ENCODE assay signal across 14 cellular contexts in genomic region chr18:3323900-3324299, GRCh38.
DNase-seq lines count a peak whose midpoint lies in the region; ATAC-seq, FAIRE-seq and TF ChIP-seq lines count a peak whose summit lies in the region.
"Had no signal": no experiment of that assay in that cellular context is flagged by ENCODE, and none has a peak within 500 bp of the region (broad histone marks: within the 10 kb centered on the region; RNA-seq: fewer than 3 reads in every experiment).

No MANE protein-coding gene starts in this region.

- no peak overlapping the region for H3K27ac Mint-ChIP-seq in endodermal cell
- H3K27ac Mint-ChIP-seq: CD4-positive, alpha-beta T cell; GM23338 had no signal

- H3K27me3 Mint-ChIP-seq in endodermal cell (ENCODE audit: insufficient read depth): no peaks in the 10 kb centered on the region

- no peaks in the 10 kb centered on the region for H3K9me3 Mint-ChIP-seq in endodermal cell
- H3K9me3 Mint-ChIP-seq: CD4-positive, alpha-beta T cell; GM23338 had no signal

- TF ChIP-seq CTCF in fibroblast of the aortic adventitia (IDR thresholded peaks at IDR 0.05; ENCODE audit: insufficient read depth, low read length) (no peak), endodermal cell (conservative IDR thresholded peaks at IDR 0.05) (no peak)

- peak; percentile 15 for DNase-seq in GM12891 (ENCODE audit: insufficient read length, low spot score)
- peak; percentile 37 for DNase-seq in SIG-M5 (lab: John Stamatoyannopoulos, UW)
- peak; percentile 54 for DNase-seq in fibroblast of the aortic adventitia (ENCODE audit: low read depth)
- DNase-seq in H4 (ENCODE audit: low spot score): no peak
- no peak for DNase-seq in NCI-H2196 (lab: John Stamatoyannopoulos, UW; ENCODE audit: unreplicated experiment)
- no peak for DNase-seq in activated CD4-positive, CD25-positive, alpha-beta regulatory T cell (lab: John Stamatoyannopoulos, UW)
- no peak for DNase-seq in endodermal cell
- DNase-seq: activated naive CD4-positive, alpha-beta T cell treated with anti-CD3 and anti-CD28 coated beads, Interleukin-2, amount 50 U/mL, for 16 hours; CD4-positive, alpha-beta T cell; heart right ventricle; NCI-H1105 treated with DMSO at 0.1 percent for 48 hours; PC-9 had no signal

- H3K4me3 ChIP-seq in fibroblast of the aortic adventitia (ENCODE audit: low read depth, low read length): no peak overlapping the region
- no peak overlapping the region for H3K4me3 ChIP-seq in endodermal cell (ENCODE audit: low read length)
- H3K4me3 ChIP-seq: GM23338, heart right ventricle, PC-9 had no signal

- no peaks in the 10 kb centered on the region for H3K4me1 ChIP-seq in endodermal cell (ENCODE audit: control insufficient read depth, insufficient read depth, low read length)

- no peaks in the 10 kb centered on the region for H3K27me3 ChIP-seq in endodermal cell (ENCODE audit: control insufficient read depth, insufficient read depth, low read length, poor library complexity, severe bottlenecking)

- no peaks in the 10 kb centered on the region for H3K9me3 ChIP-seq in endodermal cell (ENCODE audit: control insufficient read depth, low read length)
- H3K9me3 ChIP-seq: heart right ventricle had no signal

- no peaks in the 10 kb centered on the region for H3K36me3 Mint-ChIP-seq in endodermal cell (ENCODE audit: low read depth)

- H3K4me1 Mint-ChIP-seq in endodermal cell: peaks cover 3% of the 10 kb centered on the region

- TF ChIP-seq POLR2A in GM12891 (IDR thresholded peaks at IDR 0.05; ENCODE audit: low read depth, low read length): no peak

- no peak overlapping the region for H3K27ac ChIP-seq in endodermal cell (ENCODE audit: low read depth, low read length)
- H3K27ac ChIP-seq: heart right ventricle, PC-9 had no signal

- WGBS in endodermal cell (ENCODE audit: insufficient coverage in 1 of 2, insufficient read length in 1 of 2), 2 experiments: 74 to 83% methylated on average over 4 of the region's 4 CpGs

- no peak overlapping the region for H3K4me3 Mint-ChIP-seq in endodermal cell
- H3K4me3 Mint-ChIP-seq: CD4-positive, alpha-beta T cell; GM23338 had no signal

- no peak overlapping the region for H3K9ac ChIP-seq in endodermal cell (ENCODE audit: extremely low read depth, low read length, poor library complexity, severe bottlenecking)

- peak; percentile 45 for ATAC-seq in HG03159 (IDR thresholded peaks at IDR 0.05; ENCODE audit: unreplicated experiment)
- ATAC-seq: GM23338, heart right ventricle had no signal

- no peaks in the 10 kb centered on the region for H3K36me3 ChIP-seq in endodermal cell (ENCODE audit: control insufficient read depth, insufficient read depth, low read length)
- H3K36me3 ChIP-seq: heart right ventricle had no signal

- no peak for FAIRE-seq in GM12891 (lab: Jason Lieb, UNC)

TF ChIP-seq in GM12891, 5 proteins besides CTCF, POLR2A, EP300 and RAD21:
- no peak for TF ChIP-seq TAF1 (IDR thresholded peaks at IDR 0.05; ENCODE audit: low read depth, low read length)
- peak; percentile 86 for TF ChIP-seq SPI1 (IDR thresholded peaks at IDR 0.05; ENCODE audit: low read depth, low read length)
- TF ChIP-seq POLR2AphosphoS5 (IDR thresholded peaks at IDR 0.05; ENCODE audit: low read depth, low read length): no peak
- TF ChIP-seq PAX5 (IDR thresholded peaks at IDR 0.05; ENCODE audit: insufficient read depth, low read length, severe bottlenecking): no peak
- TF ChIP-seq POU2F2 (IDR thresholded peaks at IDR 0.05; ENCODE audit: low read depth, low read length): no peak

Comparison
In these comparisons a context has a peak if more than half of its experiments do, and no peak if none do; other contexts are left out.
1. DNase-seq: peak in GM12891 (single experiment), SIG-M5 (single experiment) and fibroblast of the aortic adventitia (single experiment); none in H4 (single experiment), NCI-H2196 (single experiment), activated CD4-positive, CD25-positive, alpha-beta regulatory T cell (0 of 4) and endodermal cell (single experiment).